ENCODE assay signal across 9 cellular contexts in the genomic region with DNA sequence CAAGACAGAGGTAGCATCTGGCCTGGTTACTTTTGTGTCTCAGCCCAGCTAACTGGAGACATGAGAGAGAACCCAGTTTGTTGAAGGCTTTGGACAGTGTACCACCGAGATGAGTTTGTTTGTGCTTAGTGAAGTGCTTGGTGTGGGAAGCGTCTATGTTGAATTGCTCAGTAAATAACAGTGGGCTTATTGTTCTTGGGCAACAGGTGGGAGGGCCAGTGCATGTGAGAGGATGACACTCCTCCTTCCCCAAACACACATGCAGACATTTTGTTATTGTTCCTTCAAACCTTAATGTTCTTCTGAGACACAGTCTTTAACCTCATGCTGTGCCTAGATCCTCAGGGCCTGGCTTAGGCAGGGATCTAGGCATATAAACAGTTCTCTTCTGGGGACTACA. TPM values are rescaled to one million over a fixed set of nuclear protein-coding genes. Genes with fewer than 3 reads are reported as not detected.
DNase-seq lines count a peak whose midpoint lies in the region; ATAC-seq, FAIRE-seq and TF ChIP-seq lines count a peak whose summit lies in the region.
"Had no signal": no experiment of that assay in that cellular context is flagged by ENCODE, and none has a peak within 500 bp of the region (broad histone marks: within the 10 kb centered on the region; RNA-seq: fewer than 3 reads in every experiment).

No MANE protein-coding gene starts in this region.

- peaks cover 7 to 13% of the 10 kb centered on the region in 2 donors for H3K36me3 Mint-ChIP-seq in activated T-cell treated with anti-CD3 and anti-CD28 coated beads, Interleukin-2, amount 50 U/mL, for 72 hours (ENCODE audit: insufficient read depth in 2 of 2)
- peaks cover 17 to 26% of the 10 kb centered on the region in 2 donors for H3K36me3 Mint-ChIP-seq in activated naive CD4-positive, alpha-beta T cell treated with anti-CD3 and anti-CD28 coated beads, Interleukin-2, amount 50 U/mL, for 72 hours

- H3K4me1 ChIP-seq in lung (ENCODE audit: control insufficient read depth in 2 of 2, insufficient read depth in 2 of 2, low read length in 2 of 2), result peaks cover 28 to 42% of the 10 kb centered on the region in 2 donors
- peaks cover 0 to 49% (median 31%) of the 10 kb centered on the region in 4 donors for H3K4me1 ChIP-seq in tibial nerve
- no peaks in the 10 kb centered on the region for H3K4me1 ChIP-seq in prostate gland (replicated peaks)

- no peak for TF ChIP-seq CTCF in lung (IDR thresholded peaks at IDR 0.05; ENCODE audit: control extremely low read depth, extremely low read depth)
- TF ChIP-seq CTCF in tibial nerve (IDR thresholded peaks at IDR 0.05), result no peak
- no peak for TF ChIP-seq CTCF in prostate gland (IDR thresholded peaks at IDR 0.05)

- TF ChIP-seq EP300 in tibial nerve (IDR thresholded peaks at IDR 0.05), result no peak

- H3K27ac ChIP-seq in lung (ENCODE audit: low read depth in 1 of 2, low read length in 1 of 2) (peak overlapping the region; percentile 68 to 89), tibial nerve (peak overlapping the region; percentile 12 to 76 (median 52)), prostate gland (no peak overlapping the region)

- H3K9me3 Mint-ChIP-seq in activated T-cell treated with anti-CD3 and anti-CD28 coated beads, Interleukin-2, amount 50 U/mL, for 72 hours, result no peaks in the 10 kb centered on the region
- no peaks in the 10 kb centered on the region for H3K9me3 Mint-ChIP-seq in activated naive CD4-positive, alpha-beta T cell treated with anti-CD3 and anti-CD28 coated beads, Interleukin-2, amount 50 U/mL, for 72 hours

- intact Hi-C loops in prostate gland (cut with DNase I), result loop anchor here (10.0 kb wide), 1 partner anchor 62 kb away; no protein-coding TSS in a partner anchor

- H3K27ac Mint-ChIP-seq in activated T-cell treated with anti-CD3 and anti-CD28 coated beads, Interleukin-2, amount 50 U/mL, for 72 hours, result peak overlapping the region; percentile 97
- peak overlapping the region; percentile 96 to 97 for H3K27ac Mint-ChIP-seq in activated naive CD4-positive, alpha-beta T cell treated with anti-CD3 and anti-CD28 coated beads, Interleukin-2, amount 50 U/mL, for 72 hours

- DNase-seq in activated T-cell treated with anti-CD3 and anti-CD28 coated beads, Interleukin-2, amount 50 U/mL, for 72 hours, result no peak
- no peak for DNase-seq in activated T-cell treated with anti-CD3 and anti-CD28 coated beads, Interleukin-2, amount 50 U/mL, for 1 hour
- no peak for DNase-seq in activated naive CD4-positive, alpha-beta T cell treated with anti-CD3 and anti-CD28 coated beads, Interleukin-2, amount 50 U/mL, for 72 hours (ENCODE audit: low spot score in 2 of 2)
- DNase-seq in lung (ENCODE audit: low spot score) (no peak), tibial nerve (ENCODE audit: low spot score in 2 of 2) (no peak), urothelium cell line (ENCODE audit: low spot score) (no peak), prostate gland (ENCODE audit: low spot score) (no peak), NCI-H2227 treated with DMSO at 0.1 percent for 48 hours (lab: John Stamatoyannopoulos, UW) (no peak)
- DNase-seq: AML-193 had no signal

- TF ChIP-seq POLR2A in tibial nerve (IDR thresholded peaks at IDR 0.05) (no peak), prostate gland (IDR thresholded peaks at IDR 0.05) (no peak)

- 22 to 36% methylated on average over 2 of the region's 2 CpGs for WGBS in lung, 2 donors
- 20 to 25% methylated on average over 2 of the region's 2 CpGs for WGBS in tibial nerve, 2 donors
- 28% methylated on average over 2 of the region's 2 CpGs for WGBS in prostate gland

- FAIRE-seq in urothelium cell line (lab: Jason Lieb, UNC), result no peak

- ATAC-seq in activated T-cell treated with anti-CD3 and anti-CD28 coated beads, Interleukin-2, amount 50 U/mL, for 72 hours (replicated peaks in 1 of 2), result no peak
- no peak for ATAC-seq in activated naive CD4-positive, alpha-beta T cell treated with anti-CD3 and anti-CD28 coated beads, Interleukin-2, amount 50 U/mL, for 72 hours
- ATAC-seq in lung (ENCODE audit: insufficient read depth, low FRiP score), result no peak

- no peak overlapping the region for H3K4me3 ChIP-seq in lung
- H3K4me3 ChIP-seq in tibial nerve, result no peak overlapping the region
- no peak overlapping the region for H3K4me3 ChIP-seq in prostate gland

- no peaks in the 10 kb centered on the region for H3K36me3 ChIP-seq in lung (ENCODE audit: control insufficient read depth in 2 of 2, insufficient read depth in 2 of 2, low read length in 2 of 2)
- no peaks in the 10 kb centered on the region for H3K36me3 ChIP-seq in tibial nerve
- no peaks in the 10 kb centered on the region for H3K36me3 ChIP-seq in prostate gland

- H3K9me3 ChIP-seq in lung (ENCODE audit: control insufficient read depth in 2 of 2, insufficient read depth in 1 of 2, low read length in 1 of 2) (no peaks in the 10 kb centered on the region), tibial nerve (no peaks in the 10 kb centered on the region), prostate gland (no peaks in the 10 kb centered on the region)

- H3K4me3 Mint-ChIP-seq in activated T-cell treated with anti-CD3 and anti-CD28 coated beads, Interleukin-2, amount 50 U/mL, for 72 hours, result peak overlapping the region; percentile 56 to 83

- no peaks in the 10 kb centered on the region for H3K27me3 Mint-ChIP-seq in activated T-cell treated with anti-CD3 and anti-CD28 coated beads, Interleukin-2, amount 50 U/mL, for 72 hours (ENCODE audit: low read depth)

- H3K4me1 Mint-ChIP-seq in activated T-cell treated with anti-CD3 and anti-CD28 coated beads, Interleukin-2, amount 50 U/mL, for 72 hours (ENCODE audit: low read depth), result peaks cover 68% of the 10 kb centered on the region

- H3K27me3 ChIP-seq in lung (ENCODE audit: control insufficient read depth, insufficient read depth), result no peaks in the 10 kb centered on the region
- no peaks in the 10 kb centered on the region for H3K27me3 ChIP-seq in tibial nerve
- H3K27me3 ChIP-seq in prostate gland (replicated peaks; ENCODE audit: insufficient read depth), result no peaks in the 10 kb centered on the region

RNA-seq across cellular contexts. Expression of a gene that starts 39.7 kb away (rescaled TPM):
- 100 to 1,000 TPM; 281 to 298 TPM for total RNA-seq in activated T-cell treated with anti-CD3 and anti-CD28 coated beads, Interleukin-2, amount 50 U/mL, for 72 hours
- total RNA-seq in activated naive CD4-positive, alpha-beta T cell treated with anti-CD3 and anti-CD28 coated beads, Interleukin-2, amount 50 U/mL, for 72 hours, result 100 to 1,000 TPM; 451 to 569 TPM
- total RNA-seq in lung, result 100 to 1,000 TPM; 228 to 399 TPM
- 100 to 1,000 TPM; 168 to 371 TPM for polyA plus RNA-seq in lung
- 100 to 1,000 TPM; 215 to 284 (median 258) TPM for total RNA-seq in tibial nerve
- total RNA-seq in prostate gland, result 100 to 1,000 TPM in 1 of 2 donors, 10 to 100 TPM in 1; 53.6 to 116 TPM

Comparison
In these comparisons a context has a peak if more than half of its experiments do, and no peak if none do; other contexts are left out.
1. H3K27ac ChIP-seq: peak in lung (2 of 2) and tibial nerve (4 of 4); none in prostate gland (0 of 2).